22 cellular contexts compared by ENCODE assay signal in genomic region chr5:60447488-60447920, GRCh38.
"Had no signal": no experiment of that assay in that cellular context is flagged by ENCODE, and none has a peak within 500 bp of the region (broad histone marks: within the 10 kb centered on the region; RNA-seq: fewer than 3 reads in every experiment).

No MANE protein-coding gene starts in this region.

- H3K9me3 ChIP-seq: spleen, upper lobe of left lung had no signal

- FAIRE-seq: islet of Langerhans had no signal

- H3K4me3 Mint-ChIP-seq: activated CD4-positive, alpha-beta memory T cell treated with anti-CD3 and anti-CD28 coated beads, Interleukin-2, amount 10 ng/mL, durations not matched to agents 7 days and 5 days; activated CD4-positive, alpha-beta T cell treated with anti-CD3 and anti-CD28 coated beads, Interleukin-2, amount 10 ng/mL, durations not matched to agents 24 days and 14 days; activated T-cell treated with anti-CD3 and anti-CD28 coated beads, Interleukin-2, amount 50 U/mL, for 72 hours; brain; memory B cell; nephron had no signal

- H3K4me1 ChIP-seq: spleen, upper lobe of left lung had no signal

- H3K27me3 Mint-ChIP-seq: activated CD4-positive, alpha-beta memory T cell treated with anti-CD3 and anti-CD28 coated beads, Interleukin-2, amount 10 ng/mL, durations not matched to agents 7 days and 5 days; activated CD4-positive, alpha-beta T cell treated with anti-CD3 and anti-CD28 coated beads, Interleukin-2, amount 10 ng/mL, durations not matched to agents 24 days and 14 days; memory B cell had no signal

- H3K4me1 Mint-ChIP-seq: activated CD4-positive, alpha-beta memory T cell treated with anti-CD3 and anti-CD28 coated beads, Interleukin-2, amount 10 ng/mL, durations not matched to agents 7 days and 5 days; activated CD4-positive, alpha-beta T cell treated with anti-CD3 and anti-CD28 coated beads, Interleukin-2, amount 10 ng/mL, durations not matched to agents 24 days and 14 days; memory B cell had no signal

- H3K36me3 Mint-ChIP-seq: brain, memory B cell had no signal

- H3K27ac ChIP-seq: spleen, upper lobe of left lung had no signal

- H3K4me3 ChIP-seq: spleen, upper lobe of left lung had no signal

- H3K36me3 ChIP-seq: spleen, upper lobe of left lung had no signal

- H3K9me3 Mint-ChIP-seq: activated CD4-positive, alpha-beta memory T cell treated with anti-CD3 and anti-CD28 coated beads, Interleukin-2, amount 10 ng/mL, durations not matched to agents 7 days and 5 days; activated CD4-positive, alpha-beta T cell treated with anti-CD3 and anti-CD28 coated beads, Interleukin-2, amount 10 ng/mL, durations not matched to agents 24 days and 14 days; activated T-cell treated with anti-CD3 and anti-CD28 coated beads, Interleukin-2, amount 50 U/mL, for 72 hours; brain; memory B cell; nephron had no signal

- DNase-seq: activated CD4-positive, alpha-beta memory T cell treated with anti-CD3 and anti-CD28 coated beads, Interleukin-2, amount 10 ng/mL, durations not matched to agents 7 days and 5 days; activated CD4-positive, alpha-beta T cell treated with anti-CD3 and anti-CD28 coated beads, Interleukin-2, amount 10 ng/mL, durations not matched to agents 24 days and 14 days; activated CD4-positive, CD25-positive, alpha-beta regulatory T cell; activated effector memory CD4-positive, alpha-beta T cell treated with Interleukin-2 at 50 U/mL for 16 hours; activated naive CD4-positive, alpha-beta T cell treated with anti-CD3 and anti-CD28 coated beads, Interleukin-2, amount 50 U/mL, for 16 hours; activated T-cell treated with anti-CD3 and anti-CD28 coated beads, Interleukin-2, amount 50 U/mL, for 72 hours; aorta; dermis blood vessel endothelial cell; effector CD8-positive, alpha-beta T cell; glutamatergic neuron; hippocampal formation; nucleus accumbens; spleen; stimulated activated CD4-positive, alpha-beta T cell treated with anti-CD3 and anti-CD28 coated beads, Interleukin-4, amount 100 ng/mL, for 24 hours; stimulated activated naive CD8-positive, alpha-beta T cell treated with anti-CD3 and anti-CD28 coated beads, Interleukin-15, Interleukin-2, amounts not matched to agents 100 U/mL and 50 U/mL, for 24 hours; T1000; upper lobe of left lung had no signal

- H3K27ac Mint-ChIP-seq: activated CD4-positive, alpha-beta memory T cell treated with anti-CD3 and anti-CD28 coated beads, Interleukin-2, amount 10 ng/mL, durations not matched to agents 7 days and 5 days; activated CD4-positive, alpha-beta T cell treated with anti-CD3 and anti-CD28 coated beads, Interleukin-2, amount 10 ng/mL, durations not matched to agents 24 days and 14 days; activated T-cell treated with anti-CD3 and anti-CD28 coated beads, Interleukin-2, amount 50 U/mL, for 72 hours; memory B cell; nephron had no signal

- ATAC-seq: activated T-cell treated with anti-CD3 and anti-CD28 coated beads, Interleukin-2, amount 50 U/mL, for 72 hours; esophagus mucosa; stimulated activated naive CD8-positive, alpha-beta T cell treated with anti-CD3 and anti-CD28 coated beads, Interleukin-15, Interleukin-2, amounts not matched to agents 100 U/mL and 50 U/mL, for 24 hours had no signal
